In genomic region chr3:177294221-177294620, GRCh38 we compare ENCODE assay signal across 14 cellular contexts.
DNase-seq lines count a peak whose midpoint lies in the region; ATAC-seq, FAIRE-seq and TF ChIP-seq lines count a peak whose summit lies in the region.
"Had no signal": no experiment of that assay in that cellular context is flagged by ENCODE, and none has a peak within 500 bp of the region (broad histone marks: within the 10 kb centered on the region; RNA-seq: fewer than 3 reads in every experiment).

No MANE protein-coding gene starts in this region.

- H2BK20ac ChIP-seq in IMR-90 (ENCODE audit: low read depth, low read length) = no peak overlapping the region

- FAIRE-seq in small intestine (lab: Jason Lieb, UNC) = no peak

- peak overlapping the region; percentile 54 for H2AFZ ChIP-seq in IMR-90 (replicated peaks; ENCODE audit: low read length, poor library complexity)

- H3K27ac ChIP-seq in IMR-90 (ENCODE audit: insufficient read depth, low read length) = no peak overlapping the region
- peak overlapping the region; percentile 37 to 71 for H3K27ac ChIP-seq in small intestine (ENCODE audit: low read depth in 1 of 2, low read length in 1 of 2)
- H3K27ac ChIP-seq: VCaP had no signal

- H3K4me1 Mint-ChIP-seq in chondrocyte (ENCODE audit: low read depth) = peaks cover 7% of the 10 kb centered on the region

- no peak overlapping the region for H2AK5ac ChIP-seq in IMR-90 (ENCODE audit: low read depth, low read length)

- no peaks in the 10 kb centered on the region for H3K9me3 ChIP-seq in IMR-90 (ENCODE audit: control insufficient read depth, insufficient read depth, low read length)
- no peaks in the 10 kb centered on the region for H3K9me3 ChIP-seq in small intestine (ENCODE audit: control insufficient read depth, low read depth)

- H2BK5ac ChIP-seq in IMR-90 (ENCODE audit: low read depth, low read length, poor library complexity, severe bottlenecking) = no peak overlapping the region

- H3K9ac ChIP-seq in IMR-90 (ENCODE audit: low read depth, low read length) = no peak overlapping the region

- H3K4me2 ChIP-seq in IMR-90 (ENCODE audit: low read depth, low read length) = no peak overlapping the region

- in situ Hi-C loops in IMR-90 (cut with MboI; ENCODE audit: low sequenced_read_pairs) = no loop called here

- no peaks in the 10 kb centered on the region for H3K9me3 Mint-ChIP-seq in chondrocyte (ENCODE audit: low read depth)
- H3K9me3 Mint-ChIP-seq: effector memory CD8-positive, alpha-beta T cell had no signal

- no peak overlapping the region for H3K14ac ChIP-seq in IMR-90 (replicated peaks; ENCODE audit: low read depth, low read length)

- no peaks in the 10 kb centered on the region for H3K79me1 ChIP-seq in IMR-90 (ENCODE audit: low read depth in 1 of 2, low read length in 2 of 2)

- ATAC-seq in IMR-90 (ENCODE audit: low read depth) = no peak
- ATAC-seq in HG02571 (IDR thresholded peaks at IDR 0.05; ENCODE audit: unreplicated experiment) = no peak
- ATAC-seq: effector memory CD8-positive, alpha-beta T cell had no signal

- H3K23ac ChIP-seq in IMR-90 (ENCODE audit: low read depth, low read length) = no peak overlapping the region

- TF ChIP-seq CTCF in IMR-90 (conservative IDR thresholded peaks at IDR 0.05; ENCODE audit: low read depth, low read length) = no peak
- TF ChIP-seq CTCF in chondrocyte (IDR thresholded peaks at IDR 0.05) = no peak

- no peaks in the 10 kb centered on the region for H3K27me3 Mint-ChIP-seq in chondrocyte (ENCODE audit: low read depth)
- H3K27me3 Mint-ChIP-seq: effector memory CD8-positive, alpha-beta T cell had no signal

- H3K27me3 ChIP-seq in IMR-90 (ENCODE audit: control insufficient read depth, insufficient read depth, low read length) = no peaks in the 10 kb centered on the region
- no peaks in the 10 kb centered on the region for H3K27me3 ChIP-seq in small intestine (ENCODE audit: control insufficient read depth in 2 of 2, insufficient read depth in 2 of 2, low read length in 2 of 2)

- H4K91ac ChIP-seq in IMR-90 (ENCODE audit: insufficient read depth, low read depth, low read length) = no peak overlapping the region

- no peaks in the 10 kb centered on the region for H3K36me3 Mint-ChIP-seq in chondrocyte (ENCODE audit: low read depth)

- peak; percentile 69 for DNase-seq in IMR-90
- no peak for DNase-seq in chondrocyte (ENCODE audit: low spot score)
- DNase-seq in hepatic stellate cell (ENCODE audit: low spot score) = peak; percentile 55
- DNase-seq in small intestine = peak; percentile 60
- no peak for DNase-seq in stimulated activated naive CD4-positive, alpha-beta T cell (lab: John Stamatoyannopoulos, UW)
- DNase-seq in NCI-H2081 treated with DMSO at 0.1 percent for 48 hours (lab: John Stamatoyannopoulos, UW) = no peak
- no peak for DNase-seq in stimulated activated CD8-positive, alpha-beta memory T cell treated with anti-CD3 and anti-CD28 coated beads, Interleukin-4, amount 100 ng/mL, for 48 hours
- DNase-seq: activated effector memory CD4-positive, alpha-beta T cell treated with anti-CD3 and anti-CD28 coated beads, Interleukin-2, amount 50 U/mL, for 16 hours; DMS79; effector memory CD8-positive, alpha-beta T cell; NCI-H1436 had no signal

- H2BK15ac ChIP-seq in IMR-90 (ENCODE audit: low read depth, low read length) = no peak overlapping the region

- H4K5ac ChIP-seq in IMR-90 (ENCODE audit: low read depth, low read length) = no peak overlapping the region

- TF ChIP-seq RAD21 in IMR-90 (IDR thresholded peaks at IDR 0.05; ENCODE audit: low read length) = no peak

- H3K4me3 ChIP-seq in IMR-90 (ENCODE audit: insufficient read depth, low read depth, low read length) = no peak overlapping the region
- H3K4me3 ChIP-seq in small intestine (ENCODE audit: low read depth in 1 of 2, low read length in 2 of 2) = no peak overlapping the region
- H3K4me3 ChIP-seq: lung had no signal

- no peak for TF ChIP-seq POLR2A in IMR-90 (IDR thresholded peaks at IDR 0.05; ENCODE audit: low read depth, low read length)

- H3K36me3 ChIP-seq in IMR-90 (ENCODE audit: control insufficient read depth, insufficient read depth, low read length) (no peaks in the 10 kb centered on the region), small intestine (ENCODE audit: control insufficient read depth in 2 of 2, insufficient read depth in 2 of 2, low read length in 2 of 2) (no peaks in the 10 kb centered on the region)

- no peaks in the 10 kb centered on the region for H3K4me1 ChIP-seq in IMR-90 (ENCODE audit: control insufficient read depth, insufficient read depth, low read length)
- H3K4me1 ChIP-seq in small intestine (ENCODE audit: control insufficient read depth in 2 of 2, insufficient read depth in 1 of 2, low read depth in 1 of 2, low read length in 1 of 2) = peaks cover 0 to 3% of the 10 kb centered on the region in 2 donors

- H3K9me1 ChIP-seq in IMR-90 (ENCODE audit: insufficient read depth, low read length) = 0 out of 2 replicates have a peak, but pooled peaks cover 2% of the 10 kb centered on the region

- CTCF ChIA-PET in IMR-90 (lab: Yijun Ruan, JAX) = interaction anchor here (0.6 kb wide), 1 partner anchor 10 kb away, joined by 7 read pairs; no protein-coding TSS in a partner anchor

- H2AK9ac ChIP-seq in IMR-90 (replicated peaks; ENCODE audit: low read depth, low read length, poor library complexity) = no peak overlapping the region

- H2BK120ac ChIP-seq in IMR-90 (ENCODE audit: low read depth, low read length) = no peak overlapping the region

- no peak overlapping the region for H3K56ac ChIP-seq in IMR-90 (ENCODE audit: extremely low read depth, insufficient read depth, low read length)

- H3K4me3 Mint-ChIP-seq in chondrocyte (ENCODE audit: unreplicated experiment) = no peak overlapping the region
- H3K4me3 Mint-ChIP-seq: effector memory CD8-positive, alpha-beta T cell had no signal

- WGBS in IMR-90 (ENCODE audit: extremely low coverage in 2 of 2, insufficient read length in 1 of 2), 2 experiments = 85% methylated on average over 2 of the region's 4 CpGs; no CpG with 5 or more reads in 1 of the 2 experiments
- 60 to 70% (median 67%) methylated on average over 4 of the region's 4 CpGs for WGBS in small intestine, 3 donors

- H3K27ac Mint-ChIP-seq in chondrocyte (ENCODE audit: unreplicated experiment) = peak overlapping the region; percentile 93
- H3K27ac Mint-ChIP-seq: effector memory CD8-positive, alpha-beta T cell had no signal

- intact Hi-C loops in IMR-90 (cut with micrococcal nuclease) = no loop called here

- H3K18ac ChIP-seq in IMR-90 (ENCODE audit: low read depth, low read length) = peak overlapping the region; percentile 10; the same call in 1 of the 2 replicates

- H4K20me1 ChIP-seq in IMR-90 (ENCODE audit: insufficient read depth, low read length) = no peaks in the 10 kb centered on the region

- H4K8ac ChIP-seq in IMR-90 (ENCODE audit: low read depth in 2 of 2, low read length in 2 of 2) = no peak overlapping the region

- dilution Hi-C loops in IMR-90 (cut with HindIII; ENCODE audit: low sequenced_read_pairs, unreplicated experiment) = no loop called here

- POLR2A ChIA-PET in IMR-90 (lab: Charles Lee; ENCODE audit: unreplicated experiment) = no interaction called here

- H3K4ac ChIP-seq in IMR-90 (ENCODE audit: low read depth, low read length) = no peak overlapping the region

- BruUV-seq in IMR-90 (replicated peaks; lab: Mats Ljungman, UMichigan) = no TSS peak

TF ChIP-seq in IMR-90, 13 proteins besides CTCF, POLR2A, EP300 and RAD21:
- no peak for TF ChIP-seq BHLHE40 (IDR thresholded peaks at IDR 0.05; ENCODE audit: low read depth, low read length)
- TF ChIP-seq MXI1 (IDR thresholded peaks at IDR 0.05; ENCODE audit: borderline replicate concordance, low read depth, low read length) = no peak
- no peak for TF ChIP-seq USF2 (IDR thresholded peaks at IDR 0.05; ENCODE audit: low read depth, low read length)
- no peak for TF ChIP-seq ELK1 (IDR thresholded peaks at IDR 0.05; ENCODE audit: borderline replicate concordance, low read depth, low read length)
- TF ChIP-seq FOS (IDR thresholded peaks at IDR 0.05; ENCODE audit: low read depth, low read length) = no peak
- TF ChIP-seq SMC3 (IDR thresholded peaks at IDR 0.05; ENCODE audit: low read depth, low read length) = no peak
- TF ChIP-seq RFX5 (IDR thresholded peaks at IDR 0.05; ENCODE audit: low read depth, low read length) = no peak
- TF ChIP-seq CHD1 (IDR thresholded peaks at IDR 0.05; ENCODE audit: low read depth, low read length) = no peak
- no peak for TF ChIP-seq MAFK (IDR thresholded peaks at IDR 0.05; ENCODE audit: low read depth, low read length)
TF ChIP-seq in IMR-90: peak in this region for 0.

Comparison
In these comparisons a context has a peak if more than half of its experiments do, and no peak if none do; other contexts are left out.
1. DNase-seq: peak in IMR-90 (single experiment), hepatic stellate cell (single experiment) and small intestine (single experiment); none in chondrocyte (single experiment), stimulated activated naive CD4-positive, alpha-beta T cell (0 of 6), NCI-H2081 treated with DMSO at 0.1 percent for 48 hours (single experiment) and stimulated activated CD8-positive, alpha-beta memory T cell treated with anti-CD3 and anti-CD28 coated beads, Interleukin-4, amount 100 ng/mL, for 48 hours (single experiment).